In the genomic region with DNA sequence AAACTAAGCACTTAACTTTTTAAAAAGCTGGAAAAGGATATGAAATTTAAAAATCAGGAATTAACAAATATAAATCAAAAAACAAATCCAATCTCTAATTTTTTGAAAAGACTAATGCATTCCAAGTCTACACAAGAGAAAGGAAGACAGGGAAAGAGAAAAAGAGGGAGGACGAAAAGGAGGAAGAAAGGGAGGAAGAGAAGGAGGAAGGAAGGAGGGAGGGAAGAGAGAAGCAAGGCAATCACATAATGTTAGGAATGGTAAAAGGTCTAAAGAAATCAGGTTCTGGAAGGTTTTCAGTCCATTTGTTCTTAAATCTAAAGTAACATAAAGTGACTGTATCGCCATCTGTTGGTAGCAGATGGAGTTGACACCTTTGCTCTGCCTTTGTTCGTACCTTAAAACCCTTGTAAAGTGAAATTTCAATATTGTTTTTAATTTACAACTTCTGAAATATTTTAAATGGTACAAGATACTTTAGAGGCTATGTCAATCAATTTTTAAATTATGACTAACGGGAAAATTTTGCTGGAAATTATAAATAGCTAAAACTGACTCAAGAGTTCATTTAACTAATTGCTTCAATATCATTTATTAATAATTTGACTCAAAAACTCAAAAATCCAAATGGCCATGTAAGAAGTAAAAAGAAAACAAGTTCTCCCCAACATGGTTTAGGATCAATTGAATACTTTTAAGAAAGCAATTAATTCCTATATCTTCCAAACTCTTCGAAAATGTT, we compare ENCODE assay signal across 1 cellular context.
TF ChIP-seq lines count a peak whose summit lies in the region.

No MANE protein-coding gene starts in this region.

TF ChIP-seq in IMR-90, 13 proteins besides CTCF, POLR2A, EP300 and RAD21:
- no peak for TF ChIP-seq RFX5 (IDR thresholded peaks at IDR 0.05; ENCODE audit: low read depth, low read length)
- TF ChIP-seq, protein P1, sequence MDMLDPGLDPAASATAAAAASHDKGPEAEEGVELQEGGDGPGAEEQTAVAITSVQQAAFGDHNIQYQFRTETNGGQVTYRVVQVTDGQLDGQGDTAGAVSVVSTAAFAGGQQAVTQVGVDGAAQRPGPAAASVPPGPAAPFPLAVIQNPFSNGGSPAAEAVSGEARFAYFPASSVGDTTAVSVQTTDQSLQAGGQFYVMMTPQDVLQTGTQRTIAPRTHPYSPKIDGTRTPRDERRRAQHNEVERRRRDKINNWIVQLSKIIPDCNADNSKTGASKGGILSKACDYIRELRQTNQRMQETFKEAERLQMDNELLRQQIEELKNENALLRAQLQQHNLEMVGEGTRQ (IDR thresholded peaks at IDR 0.05; ENCODE audit: low read depth, low read length) = no peak
- TF ChIP-seq CHD1 (IDR thresholded peaks at IDR 0.05; ENCODE audit: low read depth, low read length) = no peak
- peak; percentile 59 for TF ChIP-seq SMC3 (IDR thresholded peaks at IDR 0.05; ENCODE audit: low read depth, low read length)
- no peak for TF ChIP-seq FOS (IDR thresholded peaks at IDR 0.05; ENCODE audit: low read depth, low read length)
